ENCODE assay signal across 9 cellular contexts in genomic region chr10:87658858-87659555, GRCh38. TPM values are rescaled to one million over a fixed set of nuclear protein-coding genes. Genes with fewer than 3 reads are reported as not detected.
DNase-seq lines count a peak whose midpoint lies in the region; ATAC-seq, FAIRE-seq and TF ChIP-seq lines count a peak whose summit lies in the region.
"Had no signal": no experiment of that assay in that cellular context is flagged by ENCODE, and none has a peak within 500 bp of the region (broad histone marks: within the 10 kb centered on the region; RNA-seq: fewer than 3 reads in every experiment).

No MANE protein-coding gene starts in this region.

- H3K4me1 ChIP-seq in heart left ventricle (peaks cover 0 to 34% (median 5%) of the 10 kb centered on the region in 12 donors), GM12878 (ENCODE audit: control insufficient read depth, insufficient read depth, low read length) (no peaks in the 10 kb centered on the region; the same call in 1 of the 2 replicates), lower lobe of right lung (peaks cover 43% of the 10 kb centered on the region), upper lobe of right lung (peaks cover 15% of the 10 kb centered on the region)

- TF ChIP-seq RAD21 in GM12878 (IDR thresholded peaks at IDR 0.05; ENCODE audit: insufficient read depth, low read depth, low read length): no peak

- RAD21 ChIA-PET in GM12878 (lab: Charles Lee; ENCODE audit: unreplicated experiment): no interaction called here

- no peak overlapping the region for H3K9ac ChIP-seq in GM12878 (ENCODE audit: control insufficient read depth, insufficient read depth, low read length)

- H3K9me3 ChIP-seq in heart left ventricle (no peaks in the 10 kb centered on the region), GM12878 (replicated peaks; ENCODE audit: control insufficient read depth, insufficient read depth, low read length) (no peaks in the 10 kb centered on the region), lower lobe of right lung (no peaks in the 10 kb centered on the region), upper lobe of right lung (no peaks in the 10 kb centered on the region)

- DNase-seq in heart left ventricle (no peak), left cardiac atrium (no peak), GM12878 (ENCODE audit: low read depth, low spot score) (no peak), lower lobe of right lung (no peak), upper lobe of right lung (no peak), GM13976 (ENCODE audit: low spot score) (no peak)
- DNase-seq in stimulated activated CD4-positive, alpha-beta T cell treated with anti-CD3 and anti-CD28 coated beads, Interleukin-12 subunit alpha, Interleukin-12 subunit beta, amount 100 ng/mL, for 4 hours: no peak
- DNase-seq: NCI-H1048 had no signal

- H3K4me3 ChIP-seq in heart left ventricle (peak overlapping the region; percentile 53 to 92 (median 84)), GM12878 (peak overlapping the region; percentile 74; the same call in 1 of the 2 replicates), lower lobe of right lung (peak overlapping the region; percentile 85), upper lobe of right lung (peak overlapping the region; percentile 73)

- peak overlapping the region; percentile 96; the same call in 1 of the 2 replicates for H3K4me2 ChIP-seq in GM12878 (ENCODE audit: control insufficient read depth, insufficient read depth)

- POLR2A ChIA-PET in GM12878 (lab: Charles Lee): interaction anchor here (0.5 to 0.6 kb wide), 2 partner anchors 144 to 719 kb away, joined by 3 read pairs; no protein-coding TSS in a partner anchor

- H3K27me3 ChIP-seq in heart left ventricle: no peaks in the 10 kb centered on the region
- peaks cover 3 to 4% of the 10 kb centered on the region in 2 experiments for H3K27me3 ChIP-seq in GM12878 (replicated peaks in 1 of 2; ENCODE audit: control insufficient read depth in 2 of 2, insufficient read depth in 2 of 2, low read length in 1 of 2)
- H3K27me3 ChIP-seq in lower lobe of right lung (ENCODE audit: low read depth): no peaks in the 10 kb centered on the region
- no peaks in the 10 kb centered on the region for H3K27me3 ChIP-seq in upper lobe of right lung

- no peak for TF ChIP-seq POLR2A in heart left ventricle (IDR thresholded peaks at IDR 0.05)
- no peak for TF ChIP-seq POLR2A in GM12878 (IDR thresholded peaks at IDR 0.05; ENCODE audit: low read depth, low read length)

- SMC1A ChIA-PET in GM12878 (lab: Charles Lee; ENCODE audit: uncharacterized antibody, unreplicated experiment): interaction anchor here (1.7 kb wide), 1 partner anchor 730 kb away, joined by 5 read pairs; no protein-coding TSS in a partner anchor

- H4K20me1 ChIP-seq in GM12878 (ENCODE audit: control insufficient read depth, insufficient read depth): no peaks in the 10 kb centered on the region

- H3K79me2 ChIP-seq in GM12878 (ENCODE audit: control insufficient read depth, insufficient read depth, low read length): no peaks in the 10 kb centered on the region

- ATAC-seq in heart left ventricle: no peak
- no peak for ATAC-seq in left cardiac atrium
- ATAC-seq in GM12878: no peak; the same call in 2 of the 3 replicates
- peak in 1 of 2 donors; percentile 36 for ATAC-seq in lower lobe of right lung
- no peak for ATAC-seq in upper lobe of right lung
- ATAC-seq in GM21360 (IDR thresholded peaks at IDR 0.05; ENCODE audit: unreplicated experiment): no peak

- TF ChIP-seq CTCF in heart left ventricle (IDR thresholded peaks at IDR 0.05): no peak
- no peak for TF ChIP-seq CTCF in GM12878 (IDR thresholded peaks at IDR 0.05 in 2 of 3, conservative IDR thresholded peaks at IDR 0.05 in 1 of 3; ENCODE audit: control insufficient read depth in 2 of 3, extremely low read depth in 1 of 3, insufficient read depth in 1 of 3, low read depth in 3 of 3, low read length in 3 of 3)
- TF ChIP-seq CTCF in lower lobe of right lung (IDR thresholded peaks at IDR 0.05): no peak
- no peak for TF ChIP-seq CTCF in upper lobe of right lung (IDR thresholded peaks at IDR 0.05)
- TF ChIP-seq CTCF in GM13976 (IDR thresholded peaks at IDR 0.05; ENCODE audit: borderline replicate concordance, control extremely low read depth, extremely low read depth, insufficient read depth, missing control alignments): no peak

- intact Hi-C loops in heart left ventricle (cut with DNase I): loop anchor here in 5 of 10 donors (5.0 to 10.0 kb wide), 7 partner anchors 58 to 893 kb away; no protein-coding TSS in a partner anchor
- intact Hi-C loops in left cardiac atrium (cut with DNase I): loop anchor here in 1 of 2 donors (5.0 kb wide), 1 partner anchor 78 kb away; no protein-coding TSS in a partner anchor
- intact Hi-C loops in GM12878 (cut with micrococcal nuclease; ENCODE audit: unreplicated experiment): no loop called here
- intact Hi-C loops in lower lobe of right lung (cut with DNase I): no loop called here
- intact Hi-C loops in upper lobe of right lung (cut with DNase I): no loop called here

- no peak for FAIRE-seq in GM12878 (lab: Jason Lieb, UNC)

- 60 to 67% (median 65%) methylated on average over 15 of the region's 15 CpGs for WGBS in heart left ventricle, 4 donors
- 79% methylated on average over 13 of the region's 15 CpGs for WGBS in GM12878 (ENCODE audit: insufficient coverage, insufficient replicate concordance, low lambda C conversion rate, missing lambda C conversion rate)

- CTCF ChIA-PET in GM12878 (lab: Yijun Ruan, JAX): interaction anchor here (0.8 to 1.3 kb wide), 2 partner anchors 13 to 101 kb away, joined by 3 to 4 read pairs; no protein-coding TSS in a partner anchor

- no peak overlapping the region for H2AFZ ChIP-seq in GM12878 (ENCODE audit: control insufficient read depth, low read depth, low read length)

- H3K36me3 ChIP-seq in heart left ventricle: no peaks in the 10 kb centered on the region
- H3K36me3 ChIP-seq in GM12878 (ENCODE audit: control insufficient read depth in 2 of 2, insufficient read depth in 2 of 2, low read length in 1 of 2): no peaks in the 10 kb centered on the region
- no peaks in the 10 kb centered on the region for H3K36me3 ChIP-seq in lower lobe of right lung
- H3K36me3 ChIP-seq in upper lobe of right lung: no peaks in the 10 kb centered on the region

- H3K27ac ChIP-seq in heart left ventricle (peak overlapping the region; percentile 50 to 85 (median 74)), GM12878 (ENCODE audit: control insufficient read depth, insufficient read depth) (no peak overlapping the region), lower lobe of right lung (peak overlapping the region; percentile 89), upper lobe of right lung (peak overlapping the region; percentile 88)

- no TSS peak for BruUV-seq in GM12878 (replicated peaks; lab: Mats Ljungman, UMichigan)

- no peak for TF ChIP-seq EP300 in GM12878 (IDR thresholded peaks at IDR 0.05; ENCODE audit: borderline replicate concordance in 1 of 2, control insufficient read depth in 1 of 2, low read depth in 2 of 2, low read length in 2 of 2)

- in situ Hi-C loops in GM12878 (cut with MboI) (loop anchor here (5.0 kb wide), 1 partner anchor 73 kb away; no protein-coding TSS in a partner anchor), GM13976 (cut with MboI; ENCODE audit: low sequenced_read_pairs, unreplicated experiment) (loop anchor here (10.0 kb wide), 1 partner anchor 76 kb away; no protein-coding TSS in a partner anchor)

TF ChIP-seq in GM12878, 131 proteins besides CTCF, POLR2A, EP300 and RAD21 (continues in another document):
- TF ChIP-seq BHLHE40 (IDR thresholded peaks at IDR 0.05; ENCODE audit: borderline replicate concordance in 1 of 2, low read depth in 2 of 2, low read length in 1 of 2): no peak

RNA-seq across cellular contexts. Expression of gene PAPSS2, which starts 0.7 kb away (rescaled TPM):
- total RNA-seq in heart left ventricle (10 to 100 TPM in 3 of 9 donors, 1 to 10 TPM in 6; 3.1 to 32.6 (median 9.0) TPM), left cardiac atrium (10 to 100 TPM; 14.7 to 24.0 TPM), GM12878 (2014; rRNA removed) (0.34 and 2.0 TPM in 2 replicates), GM12878 (2014; rRNA removed; fragmentation: Illumina TruSeq; extraction: Trizol) (0.37 and 0.40 TPM in 2 replicates), GM12878 (2021) (2.1 and 2.2 TPM in 2 replicates), lower lobe of right lung (137 TPM), upper lobe of right lung (210 TPM)
- polyA plus RNA-seq in heart left ventricle (1 to 10 TPM; 1.9 to 5.8 TPM), GM12878 (2011; rRNA removed) (0.07 and 0.15 TPM in 2 replicates), GM12878 (2014; fragmentation: Illumina TruSeq; extraction: Trizol) (0.57 and 0.74 TPM in 2 replicates), GM12878 (2014; fragmentation: Nextera tagmentation; extraction: Ambion mirVana) (under 1 TPM; 0.29 to 0.31 TPM), GM12878 (2014; rRNA removed) (0.24 and 0.32 TPM in 2 replicates), GM12878 (2016; fragmentation: Nextera tagmentation; extraction: Ambion mirVana) (1 to 10 TPM; 1.2 to 1.5 TPM)
- 0.47 and 0.77 TPM in 2 replicates for total RNA-seq in GM12878 (2013; cell fraction: nucleolus; rRNA removed)
- polyA plus RNA-seq in GM12878 (2011; ENCODE audit: low read depth): 0.43 TPM
- polyA plus RNA-seq in GM12878 (2011; cell fraction: cytosol; rRNA removed): 0.02 and 0.03 TPM in 2 replicates
- polyA plus RNA-seq in GM12878 (2011; cell fraction: nucleus; rRNA removed): 0.03 TPM in 1 of 2 replicates, not detected in the other
- 0.39 and 0.52 TPM in 2 replicates for polyA plus RNA-seq in GM12878 (2012)
- polyA minus RNA-seq in GM12878 (2011; rRNA and poly(A)+ RNA removed): not detected in 2 replicates
- polyA minus RNA-seq in GM12878 (2011; cell fraction: cytosol; rRNA and poly(A)+ RNA removed): not detected in 2 replicates
- polyA minus RNA-seq in GM12878 (2011; cell fraction: nucleus; rRNA and poly(A)+ RNA removed): not detected in 2 replicates
